Comparison of ENCODE assay signal across 26 cellular contexts in the genomic region with DNA sequence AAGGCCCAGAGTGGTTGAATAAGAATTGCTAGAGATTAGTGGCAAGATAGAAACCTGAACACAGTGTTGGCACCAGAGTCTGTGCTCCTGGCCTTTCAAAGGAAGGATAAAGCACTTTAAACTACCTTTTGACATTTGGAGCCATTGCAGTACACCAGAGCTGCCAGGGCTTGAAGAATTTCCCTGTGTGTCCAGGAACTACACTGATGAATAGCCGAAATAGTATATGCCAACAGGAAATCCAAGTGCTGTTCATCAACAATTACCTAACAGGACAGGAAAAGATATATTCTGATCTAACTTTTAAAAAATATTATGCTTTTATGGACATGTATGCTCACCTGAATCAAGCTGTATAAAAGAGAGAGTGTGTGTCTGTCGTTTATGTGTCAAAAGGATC.
"Had no signal": no experiment of that assay in that cellular context is flagged by ENCODE, and none has a peak within 500 bp of the region (broad histone marks: within the 10 kb centered on the region; RNA-seq: fewer than 3 reads in every experiment).

No MANE protein-coding gene starts in this region.

- H3K27ac ChIP-seq: stomach, suprapubic skin, testis, thoracic aorta, thyroid gland, tibial artery, tibial nerve, transverse colon, upper lobe of left lung, upper lobe of right lung, uterus, vagina had no signal

- H3K27me3 ChIP-seq: stomach, suprapubic skin, testis, thyroid gland, tibial artery, tibial nerve, transverse colon, upper lobe of left lung, upper lobe of right lung, uterus, vagina had no signal

- DNase-seq: stimulated activated CD4-positive, alpha-beta T cell treated with anti-CD3 and anti-CD28 coated beads, Interleukin-2, amount 100 ng/mL, for 48 hours; stimulated activated CD4-positive, alpha-beta T cell treated with anti-CD3 and anti-CD28 coated beads, Interleukin-4, amount 100 ng/mL, for 1 hour; stimulated activated CD4-positive, alpha-beta T cell treated with anti-CD3 and anti-CD28 coated beads, Interleukin-4, amount 100 ng/mL, for 24 hours; stimulated activated CD4-positive, alpha-beta T cell treated with anti-CD3 and anti-CD28 coated beads, Interleukin-4, amount 100 ng/mL, for 4 hours; stimulated activated CD8-positive, alpha-beta memory T cell treated with anti-CD3 and anti-CD28 coated beads, Interleukin-4, amount 100 ng/mL, for 48 hours; stimulated activated naive B cell treated with anti-CD40 and anti-IgM and Interleukin-4, amounts not matched to agents 10 μg/mL and 1 μg/mL and 100 μg/mL, for 72 hours; stimulated activated naive CD4-positive, alpha-beta T cell; stimulated activated naive CD4-positive, alpha-beta T cell treated with Interleukin-2 at 50 U/mL for 16 hours; stimulated activated naive CD8-positive, alpha-beta T cell treated with anti-CD3 and anti-CD28 coated beads, Interleukin-15, amount 100 ng/mL, for 72 hours; stimulated activated naive CD8-positive, alpha-beta T cell treated with anti-CD3 and anti-CD28 coated beads, Interleukin-15, Interleukin-2, amounts not matched to agents 100 U/mL and 50 U/mL, for 24 hours; stomach; substantia nigra; testis; thyroid gland; tibial artery; transverse colon; trophoblast cell; upper lobe of left lung; upper lobe of right lung; uterus had no signal

- H3K9me3 ChIP-seq: stomach, suprapubic skin, testis, thoracic aorta, thyroid gland, tibial artery, tibial nerve, transverse colon, upper lobe of left lung, upper lobe of right lung, uterus, vagina had no signal

- H3K36me3 ChIP-seq: uterus had no signal

- H3K4me1 ChIP-seq: uterus had no signal

- H3K4me3 ChIP-seq: stomach, suprapubic skin, testis, thoracic aorta, thyroid gland, tibial artery, tibial nerve, transverse colon, upper lobe of left lung, upper lobe of right lung, uterus, vagina had no signal

- ATAC-seq: stimulated activated effector memory CD8-positive, alpha-beta T cell treated with anti-CD3 and anti-CD28 coated beads, Interleukin-12 subunit alpha, Interleukin-12 subunit beta, amount 100 ng/mL, for 72 hours; stimulated activated memory B cell treated with anti-CD40 and anti-IgM and Interleukin-4, amounts not matched to agents 10 μg/mL and 1 μg/mL and 100 μg/mL, for 72 hours; stimulated activated naive B cell treated with anti-CD40 and anti-IgM and Interleukin-4, amounts not matched to agents 10 μg/mL and 1 μg/mL and 100 μg/mL, for 72 hours; stimulated activated naive CD8-positive, alpha-beta T cell treated with anti-CD3 and anti-CD28 coated beads, Interleukin-15, amount 100 ng/mL, for 72 hours; stimulated activated naive CD8-positive, alpha-beta T cell treated with anti-CD3 and anti-CD28 coated beads, Interleukin-15, Interleukin-2, amounts not matched to agents 100 U/mL and 50 U/mL, for 24 hours; upper lobe of right lung had no signal
